Comparison of ENCODE assay signal across 8 cellular contexts in the genomic region with DNA sequence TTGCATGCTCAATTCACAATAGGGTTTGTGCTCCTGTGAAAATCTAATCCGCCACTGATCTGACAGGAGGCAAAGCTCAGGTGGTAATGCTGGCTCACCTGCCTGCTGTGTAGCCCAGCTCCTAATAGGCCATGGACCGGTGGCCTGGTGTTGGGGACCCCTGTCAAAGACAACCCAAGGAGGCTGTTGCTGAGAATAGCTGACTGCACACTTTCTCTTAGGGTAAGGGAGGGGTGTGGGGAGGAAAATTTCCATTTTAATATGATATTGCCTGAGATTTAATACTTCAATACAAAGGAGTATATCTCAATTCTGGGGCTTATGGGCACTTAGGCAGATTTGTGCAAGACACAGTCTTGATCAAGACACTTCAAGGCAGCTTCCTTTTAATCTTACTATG.
"Had no signal": no experiment of that assay in that cellular context is flagged by ENCODE, and none has a peak within 500 bp of the region (broad histone marks: within the 10 kb centered on the region; RNA-seq: fewer than 3 reads in every experiment).

No MANE protein-coding gene starts in this region.

- H3K4me2 ChIP-seq: GM23338, KMS-11 had no signal

- H3K27ac ChIP-seq: KMS-11 had no signal

- H3K9ac ChIP-seq: KMS-11 had no signal

- FAIRE-seq: H1, H54, HTR-8/SVneo had no signal

- ATAC-seq: GM23338 had no signal

- DNase-seq: H9, HCEC 1CT, KBM-7 had no signal

- H2AFZ ChIP-seq: GM23338 had no signal

- H3K4me3 ChIP-seq: GM23338 had no signal
